In the genomic region with DNA sequence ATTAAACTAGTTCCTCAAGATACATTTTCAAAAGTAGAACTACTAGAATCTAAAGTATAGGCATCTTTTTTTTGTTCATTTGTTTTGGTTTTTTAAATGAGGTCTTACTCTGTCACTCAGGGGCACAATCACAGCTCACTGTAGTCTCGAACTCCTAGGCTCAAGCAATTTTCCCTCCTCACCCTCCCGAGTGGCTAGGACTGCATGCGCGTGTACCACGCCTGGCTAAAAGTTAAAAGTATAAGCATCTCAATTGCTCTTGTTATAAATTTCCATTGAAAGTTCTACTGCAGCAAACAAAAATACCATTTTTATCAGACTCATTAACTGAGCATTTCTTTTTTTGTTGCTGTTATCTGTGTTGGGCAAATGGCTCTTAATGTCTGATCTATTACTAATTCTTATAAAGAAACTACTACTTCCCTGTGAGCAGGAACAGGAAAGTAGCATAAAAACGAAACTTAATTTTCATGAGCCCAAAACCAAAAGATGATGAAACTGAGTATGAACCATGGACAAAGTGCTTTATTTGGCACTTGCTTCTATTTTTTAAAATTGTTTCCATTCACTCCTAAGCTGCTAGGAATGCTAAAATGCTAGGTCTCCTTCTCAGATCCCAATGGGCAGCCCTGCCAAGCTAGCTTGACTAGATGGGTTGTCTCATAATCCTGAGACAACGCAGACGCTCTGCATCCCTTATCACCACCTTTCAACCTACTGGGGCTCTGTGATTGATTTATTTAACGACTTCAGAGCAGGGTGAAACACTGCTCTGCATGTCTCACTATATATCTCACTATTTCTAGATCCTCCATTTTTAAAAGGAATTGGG, we compare ENCODE assay signal across 1 cellular context.
TF ChIP-seq lines count a peak whose summit lies in the region.

No MANE protein-coding gene starts in this region.

TF ChIP-seq in IMR-90, 13 proteins besides CTCF, POLR2A, EP300 and RAD21:
- TF ChIP-seq, protein P1, sequence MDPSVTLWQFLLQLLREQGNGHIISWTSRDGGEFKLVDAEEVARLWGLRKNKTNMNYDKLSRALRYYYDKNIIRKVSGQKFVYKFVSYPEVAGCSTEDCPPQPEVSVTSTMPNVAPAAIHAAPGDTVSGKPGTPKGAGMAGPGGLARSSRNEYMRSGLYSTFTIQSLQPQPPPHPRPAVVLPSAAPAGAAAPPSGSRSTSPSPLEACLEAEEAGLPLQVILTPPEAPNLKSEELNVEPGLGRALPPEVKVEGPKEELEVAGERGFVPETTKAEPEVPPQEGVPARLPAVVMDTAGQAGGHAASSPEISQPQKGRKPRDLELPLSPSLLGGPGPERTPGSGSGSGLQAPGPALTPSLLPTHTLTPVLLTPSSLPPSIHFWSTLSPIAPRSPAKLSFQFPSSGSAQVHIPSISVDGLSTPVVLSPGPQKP (IDR thresholded peaks at IDR 0.05; ENCODE audit: borderline replicate concordance, low read depth, low read length) = no peak
- no peak for TF ChIP-seq MXI1 (IDR thresholded peaks at IDR 0.05; ENCODE audit: borderline replicate concordance, low read depth, low read length)
- no peak for TF ChIP-seq RCOR1 (IDR thresholded peaks at IDR 0.05; ENCODE audit: insufficient replicate concordance, low read length)
- no peak for TF ChIP-seq MAFK (IDR thresholded peaks at IDR 0.05; ENCODE audit: low read depth, low read length)
- no peak for TF ChIP-seq CEBPB (IDR thresholded peaks at IDR 0.05; ENCODE audit: low read depth, low read length)
- no peak for TF ChIP-seq NFE2L2 (IDR thresholded peaks at IDR 0.05; ENCODE audit: low read depth, low read length)
